1 cellular context compared by ENCODE assay signal in the genomic region with DNA sequence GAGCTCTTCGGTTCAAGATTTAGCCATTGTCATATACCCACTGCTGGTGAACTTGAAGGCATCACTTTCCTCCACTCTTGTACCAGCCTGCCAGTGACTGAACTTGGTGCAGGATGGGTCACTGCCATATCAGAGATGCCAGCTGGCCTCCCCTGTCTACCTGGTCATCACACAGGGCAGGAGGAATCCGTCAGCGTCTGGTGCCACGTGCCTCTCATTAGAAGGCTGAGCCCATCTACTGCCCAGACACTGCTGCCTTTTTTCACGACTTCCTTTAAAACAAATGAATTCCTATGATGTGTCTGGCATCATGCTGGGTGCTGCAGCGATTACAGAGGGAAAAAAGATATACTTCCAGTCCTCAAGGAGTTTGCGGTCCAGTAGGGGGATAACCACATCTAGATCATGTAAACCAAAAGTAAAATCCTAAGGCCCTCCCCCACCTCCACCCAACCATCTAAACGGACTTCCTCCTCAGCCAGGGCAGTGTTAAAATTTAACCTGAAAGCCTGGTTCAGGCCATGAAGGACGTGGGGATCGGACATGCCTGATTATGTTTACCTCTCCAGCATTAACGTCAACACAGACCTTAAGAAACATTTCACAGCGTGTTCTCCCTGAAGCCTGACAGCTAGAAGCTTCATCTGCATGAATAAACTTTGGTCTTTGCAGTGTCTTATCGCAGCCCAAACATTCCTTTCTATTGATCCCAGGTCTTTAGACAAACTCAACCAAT.
TF ChIP-seq lines count a peak whose summit lies in the region.

No MANE protein-coding gene starts in this region.

TF ChIP-seq in A549, 52 proteins besides CTCF, POLR2A, EP300 and RAD21:
- TF ChIP-seq MAFK (IDR thresholded peaks at IDR 0.05; ENCODE audit: partially characterized antibody): no peak
- TF ChIP-seq NPAS2 (CRISPR knock-in tag; IDR thresholded peaks at IDR 0.05; ENCODE audit: borderline replicate concordance): no peak
- TF ChIP-seq CBX8 (IDR thresholded peaks at IDR 0.05): no peak
- TF ChIP-seq HOXB5 (CRISPR knock-in tag; IDR thresholded peaks at IDR 0.05): no peak
- TF ChIP-seq, protein P1, sequence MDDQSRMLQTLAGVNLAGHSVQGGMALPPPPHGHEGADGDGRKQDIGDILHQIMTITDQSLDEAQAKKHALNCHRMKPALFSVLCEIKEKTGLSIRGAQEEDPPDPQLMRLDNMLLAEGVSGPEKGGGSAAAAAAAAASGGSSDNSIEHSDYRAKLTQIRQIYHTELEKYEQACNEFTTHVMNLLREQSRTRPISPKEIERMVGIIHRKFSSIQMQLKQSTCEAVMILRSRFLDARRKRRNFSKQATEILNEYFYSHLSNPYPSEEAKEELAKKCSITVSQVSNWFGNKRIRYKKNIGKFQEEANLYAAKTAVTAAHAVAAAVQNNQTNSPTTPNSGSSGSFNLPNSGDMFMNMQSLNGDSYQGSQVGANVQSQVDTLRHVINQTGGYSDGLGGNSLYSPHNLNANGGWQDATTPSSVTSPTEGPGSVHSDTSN (IDR thresholded peaks at IDR 0.05): no peak
- no peak for TF ChIP-seq FOSL2 (IDR thresholded peaks at IDR 0.05)
- no peak for TF ChIP-seq FOSL2 (CRISPR knock-in tag; IDR thresholded peaks at IDR 0.05)
TF ChIP-seq in A549: peak in this region for 0.
